15 cellular contexts compared by ENCODE assay signal in the genomic region with DNA sequence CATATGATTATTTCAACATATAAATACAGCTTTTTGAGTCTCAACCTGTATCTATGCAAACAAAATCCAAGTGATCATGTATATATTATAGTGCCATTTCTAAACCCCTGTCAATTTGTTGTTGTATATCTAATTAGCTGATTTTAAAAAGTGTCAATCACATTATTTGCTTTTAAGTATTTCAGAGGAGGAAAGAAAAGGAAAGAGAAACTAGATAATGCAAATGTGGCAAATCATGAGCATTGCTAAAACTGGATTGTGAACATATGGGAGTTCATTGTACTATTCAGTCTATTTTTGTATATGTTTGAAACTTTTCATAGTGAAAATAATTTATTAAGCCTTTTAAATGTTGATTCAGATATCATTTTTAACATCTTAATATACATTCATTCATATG.
"Had no signal": no experiment of that assay in that cellular context is flagged by ENCODE, and none has a peak within 500 bp of the region (broad histone marks: within the 10 kb centered on the region; RNA-seq: fewer than 3 reads in every experiment).

No MANE protein-coding gene starts in this region.

- DNase-seq: activated CD4-positive, alpha-beta T cell treated with anti-CD3 and anti-CD28 coated beads for 4 hours; activated CD8-positive, alpha-beta memory T cell treated with anti-CD3 and anti-CD28 coated beads, Interleukin-2, amount 50 U/mL, for 4 hours; activated CD8-positive, alpha-beta T cell treated with anti-CD3 and anti-CD28 coated beads for 36 hours; activated effector memory CD4-positive, alpha-beta T cell treated with anti-CD3 and anti-CD28 coated beads, Interleukin-2, amount 50 U/mL, for 16 hours; activated T-cell treated with anti-CD3 and anti-CD28 coated beads, Interleukin-2, amount 50 U/mL, for 48 hours; adrenal gland; endodermal cell; gastrocnemius medialis; heart left ventricle; nephron progenitor cell; occipital lobe; stimulated activated CD4-positive, alpha-beta T cell treated with anti-CD3 and anti-CD28 coated beads, Interleukin-4, amount 100 ng/mL, for 1 hour; stimulated activated naive B cell treated with anti-CD40 and anti-IgM and Interleukin-4, amounts not matched to agents 10 μg/mL and 1 μg/mL and 100 μg/mL, for 72 hours; tibial artery; uterus had no signal

- ATAC-seq: activated CD8-positive, alpha-beta T cell treated with anti-CD3 and anti-CD28 coated beads for 36 hours; gastrocnemius medialis; heart left ventricle; stimulated activated naive B cell treated with anti-CD40 and anti-IgM and Interleukin-4, amounts not matched to agents 10 μg/mL and 1 μg/mL and 100 μg/mL, for 72 hours had no signal
